8 cellular contexts compared by ENCODE assay signal in the genomic region with DNA sequence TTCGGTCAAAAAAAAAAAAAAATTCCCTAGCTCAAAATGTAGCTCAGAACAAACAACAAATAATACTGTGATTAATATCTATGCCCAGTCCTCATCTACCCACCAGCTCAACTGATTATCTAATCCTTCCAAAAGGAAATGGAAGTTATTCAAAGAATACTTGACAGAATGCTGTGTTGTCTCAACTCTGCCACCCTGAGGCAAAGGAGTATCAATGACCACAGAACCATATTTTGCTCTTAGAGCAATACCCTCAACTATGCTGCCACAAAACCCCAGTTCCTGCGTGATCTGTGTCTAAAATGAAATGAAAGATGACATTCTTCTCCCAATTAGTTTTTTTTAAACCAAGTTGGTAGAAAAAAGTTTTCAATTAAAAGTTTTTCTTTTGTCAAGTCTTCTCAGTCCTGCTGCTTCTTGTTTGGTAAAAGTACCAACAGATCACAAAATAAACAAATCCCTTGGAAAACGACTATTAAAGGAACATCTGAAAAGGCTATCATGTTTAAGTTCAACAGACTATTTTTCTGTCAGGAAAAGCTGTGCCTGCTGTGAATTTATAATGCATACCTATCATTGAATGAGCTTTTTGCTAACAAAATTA. TPM values are rescaled to one million over a fixed set of nuclear protein-coding genes. Genes with fewer than 3 reads are reported as not detected.
A peak's percentile ranks its signal among the peaks of the same experiment; 100 is the strongest.
DNase-seq lines count a peak whose midpoint lies in the region; ATAC-seq and TF ChIP-seq lines count a peak whose summit lies in the region.

No MANE protein-coding gene starts in this region.

- TF ChIP-seq EP300 in upper lobe of left lung (IDR thresholded peaks at IDR 0.05) = no peak

- no peak for TF ChIP-seq POLR2A in upper lobe of left lung (IDR thresholded peaks at IDR 0.05)

- H3K4me1 ChIP-seq in upper lobe of left lung = peaks cover 0 to 6% (median 0%) of the 10 kb centered on the region in 4 donors

- peak; percentile 10 for DNase-seq in activated CD8-positive, alpha-beta memory T cell treated with anti-CD3 and anti-CD28 coated beads, Interleukin-2, amount 50 U/mL, for 1 hour (ENCODE audit: extremely low read depth)
- no peak for DNase-seq in activated CD8-positive, alpha-beta memory T cell treated with anti-CD3 and anti-CD28 coated beads for 24 hours
- DNase-seq in NAMALWA (ENCODE audit: low spot score) (peak; percentile 64), iPS-NIHi7 (ENCODE audit: extremely low spot score) (peak; percentile 38), upper lobe of left lung (no peak)
- no peak for DNase-seq in activated naive CD8-positive, alpha-beta T cell treated with anti-CD3 and anti-CD28 coated beads, Interleukin-2, amount 50 U/mL, for 24 hours

- H3K27me3 Mint-ChIP-seq in activated naive CD8-positive, alpha-beta T cell treated with anti-CD3 and anti-CD28 coated beads, Interleukin-2, amount 50 U/mL, for 24 hours = no peaks in the 10 kb centered on the region

- H3K4me3 Mint-ChIP-seq in activated naive CD8-positive, alpha-beta T cell treated with anti-CD3 and anti-CD28 coated beads, Interleukin-2, amount 50 U/mL, for 24 hours = no peak overlapping the region

- H3K9me3 Mint-ChIP-seq in activated naive CD8-positive, alpha-beta T cell treated with anti-CD3 and anti-CD28 coated beads, Interleukin-2, amount 50 U/mL, for 24 hours = no peaks in the 10 kb centered on the region

- peaks cover 67% of the 10 kb centered on the region for H3K36me3 Mint-ChIP-seq in activated naive CD8-positive, alpha-beta T cell treated with anti-CD3 and anti-CD28 coated beads, Interleukin-2, amount 50 U/mL, for 24 hours (ENCODE audit: low read depth)

- H3K4me3 ChIP-seq in upper lobe of left lung = no peak overlapping the region

- H3K27ac Mint-ChIP-seq in activated naive CD8-positive, alpha-beta T cell treated with anti-CD3 and anti-CD28 coated beads, Interleukin-2, amount 50 U/mL, for 24 hours = no peak overlapping the region

- H3K9me3 ChIP-seq in upper lobe of left lung = no peaks in the 10 kb centered on the region

- H3K36me3 ChIP-seq in upper lobe of left lung = peaks cover 19 to 98% (median 69%) of the 10 kb centered on the region in 4 donors

- 54 to 61% methylated on average over 3 of the region's 3 CpGs for WGBS in upper lobe of left lung, 2 donors

- peaks cover 28% of the 10 kb centered on the region for H3K4me1 Mint-ChIP-seq in activated naive CD8-positive, alpha-beta T cell treated with anti-CD3 and anti-CD28 coated beads, Interleukin-2, amount 50 U/mL, for 24 hours

- H3K27ac ChIP-seq in upper lobe of left lung = no peak overlapping the region

- peak in 4 of 6 experiments; percentile 12 to 32 (median 30) for TF ChIP-seq CTCF in upper lobe of left lung (IDR thresholded peaks at IDR 0.05)

- no peaks in the 10 kb centered on the region for H3K27me3 ChIP-seq in upper lobe of left lung

- ATAC-seq in activated naive CD8-positive, alpha-beta T cell treated with anti-CD3 and anti-CD28 coated beads, Interleukin-2, amount 50 U/mL, for 24 hours = peak; percentile 57
- ATAC-seq in upper lobe of left lung (ENCODE audit: low FRiP score in 2 of 2) (peak in 1 of 2 donors; percentile 55), HG02870 (IDR thresholded peaks at IDR 0.05; ENCODE audit: unreplicated experiment) (no peak), GM18502 (IDR thresholded peaks at IDR 0.05; ENCODE audit: poor library complexity, unreplicated experiment) (no peak)

RNA-seq across cellular contexts. Expression of gene RBM28, which starts 21.6 kb away (rescaled TPM):
- 100 to 1,000 TPM in 1 of 6 donors, 10 to 100 TPM in 5; 20.1 to 108 (median 29.4) TPM for total RNA-seq in upper lobe of left lung

RNA-seq across cellular contexts. Expression of gene PRRT4, which starts 39.3 kb away (rescaled TPM):
- total RNA-seq in upper lobe of left lung = 10 to 100 TPM in 1 of 6 donors, 1 to 10 TPM in 2, under 1 TPM in 3; 0.30 to 10.5 (median 0.91) TPM

Comparison
In these comparisons a context has a peak if more than half of its experiments do, and no peak if none do; other contexts are left out.
1. DNase-seq: peak in activated CD8-positive, alpha-beta memory T cell treated with anti-CD3 and anti-CD28 coated beads, Interleukin-2, amount 50 U/mL, for 1 hour (single experiment), NAMALWA (single experiment) and iPS-NIHi7 (single experiment); none in activated CD8-positive, alpha-beta memory T cell treated with anti-CD3 and anti-CD28 coated beads for 24 hours (single experiment), activated naive CD8-positive, alpha-beta T cell treated with anti-CD3 and anti-CD28 coated beads, Interleukin-2, amount 50 U/mL, for 24 hours (single experiment) and upper lobe of left lung (0 of 2).